Comparison of ENCODE assay signal across 15 cellular contexts in the genomic region with DNA sequence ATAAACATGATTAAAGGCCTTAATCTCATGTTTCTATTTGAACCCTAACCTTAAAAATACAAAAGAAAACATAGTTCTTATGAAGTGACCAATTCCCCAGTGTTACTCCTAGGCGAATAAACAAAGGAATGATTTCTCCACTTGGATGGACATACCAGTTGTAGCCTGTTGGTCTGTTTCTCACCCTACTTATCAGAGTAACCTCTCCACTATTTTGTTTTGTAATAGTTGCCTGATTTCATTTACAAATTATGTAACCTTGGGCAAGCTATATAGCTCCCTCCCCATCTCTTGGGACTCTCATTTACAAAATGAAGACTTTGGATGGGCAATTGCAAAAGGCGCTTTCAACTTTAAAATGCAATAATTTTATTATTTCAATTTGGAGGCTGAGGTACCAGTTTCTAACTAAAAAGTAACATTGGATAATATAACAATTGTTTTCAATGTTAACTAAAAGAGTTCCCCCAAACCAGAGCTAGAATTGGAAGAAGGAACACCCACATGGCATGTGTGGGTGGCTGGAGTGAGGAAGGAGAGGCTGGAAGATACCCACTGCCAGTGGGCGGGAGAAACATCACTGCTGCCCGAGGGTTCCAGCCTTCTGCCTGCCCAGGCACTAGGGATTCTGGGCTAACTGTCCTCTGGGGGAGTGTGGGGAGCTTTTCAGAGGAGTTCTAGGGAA.
DNase-seq lines count a peak whose midpoint lies in the region; ATAC-seq, FAIRE-seq and TF ChIP-seq lines count a peak whose summit lies in the region.
"Had no signal": no experiment of that assay in that cellular context is flagged by ENCODE, and none has a peak within 500 bp of the region (broad histone marks: within the 10 kb centered on the region; RNA-seq: fewer than 3 reads in every experiment).

No MANE protein-coding gene starts in this region.

- H3K9me3 ChIP-seq in DOHH2 (ENCODE audit: control insufficient read depth, insufficient read depth, low read length) (no peaks in the 10 kb centered on the region), adipocyte (ENCODE audit: control insufficient read depth, low read length) (no peaks in the 10 kb centered on the region)
- H3K9me3 ChIP-seq: neutrophil had no signal

- peaks cover 85% of the 10 kb centered on the region for H3F3A ChIP-seq in DOHH2 (ENCODE audit: control insufficient read depth, insufficient read depth)

- H3K4me3 ChIP-seq in DOHH2 (ENCODE audit: low read length) (peak overlapping the region; percentile 42), adipocyte (ENCODE audit: low read length) (peak overlapping the region; percentile 54)

- no peaks in the 10 kb centered on the region for H4K20me1 ChIP-seq in DOHH2 (ENCODE audit: control insufficient read depth, insufficient read depth, low read depth, low read length)

- TF ChIP-seq POLR2A in GM12891 (IDR thresholded peaks at IDR 0.05; ENCODE audit: low read depth, low read length), result no peak

- H3K4me2 ChIP-seq in DOHH2 (ENCODE audit: low read length), result peak overlapping the region; percentile 74

- H3K9ac ChIP-seq in adipocyte (ENCODE audit: low read length), result peak overlapping the region; percentile 67

- no peak for TF ChIP-seq CTCF in DOHH2 (IDR thresholded peaks at IDR 0.05; ENCODE audit: low read depth, low read length, poor library complexity, severe bottlenecking)
- no peak for TF ChIP-seq CTCF in type B pancreatic cell (conservative IDR thresholded peaks at IDR 0.05)

- peaks cover 92% of the 10 kb centered on the region for H3K79me2 ChIP-seq in DOHH2 (ENCODE audit: control insufficient read depth, low read length)

- intact Hi-C loops in left cardiac atrium (cut with DNase I), result no loop called here

- H3K27me3 Mint-ChIP-seq in stimulated activated naive B cell treated with anti-CD40 and anti-IgM and Interleukin-4, amounts not matched to agents 10 μg/mL and 1 μg/mL and 100 μg/mL, for 72 hours, result no peaks in the 10 kb centered on the region
- H3K27me3 Mint-ChIP-seq in type B pancreatic cell, result no peaks in the 10 kb centered on the region

- H3K9me2 ChIP-seq in DOHH2 (replicated peaks; ENCODE audit: control insufficient read depth, low read length), result no peaks in the 10 kb centered on the region

- ATAC-seq in left cardiac atrium (peak; percentile 82 to 87), HG03432 (IDR thresholded peaks at IDR 0.05; ENCODE audit: unreplicated experiment) (no peak)
- ATAC-seq in stimulated activated naive B cell treated with anti-CD40 and anti-IgM and Interleukin-4, amounts not matched to agents 10 μg/mL and 1 μg/mL and 100 μg/mL, for 72 hours (replicated peaks), result no peak

- peak overlapping the region; percentile 80 for H3K27ac Mint-ChIP-seq in stimulated activated naive B cell treated with anti-CD40 and anti-IgM and Interleukin-4, amounts not matched to agents 10 μg/mL and 1 μg/mL and 100 μg/mL, for 72 hours
- H3K27ac Mint-ChIP-seq in type B pancreatic cell, result no peak overlapping the region

- H3K36me3 Mint-ChIP-seq in stimulated activated naive B cell treated with anti-CD40 and anti-IgM and Interleukin-4, amounts not matched to agents 10 μg/mL and 1 μg/mL and 100 μg/mL, for 72 hours, result peaks cover 52 to 83% of the 10 kb centered on the region in 2 donors
- no peaks in the 10 kb centered on the region for H3K36me3 Mint-ChIP-seq in type B pancreatic cell

- no peak for FAIRE-seq in GM12891 (lab: Jason Lieb, UNC)

- H3K27me3 ChIP-seq in DOHH2 (ENCODE audit: control insufficient read depth, low read length) (no peaks in the 10 kb centered on the region), adipocyte (replicated peaks; ENCODE audit: control insufficient read depth, insufficient read depth, low read length) (no peaks in the 10 kb centered on the region)
- H3K27me3 ChIP-seq: neutrophil had no signal

- DNase-seq in adipocyte (ENCODE audit: low read depth) (peak; percentile 46), left cardiac atrium (no peak), NCI-H510A (lab: John Stamatoyannopoulos, UW) (no peak), type B pancreatic cell (ENCODE audit: extremely low spot score, unreplicated experiment) (no peak), GM12891 (ENCODE audit: insufficient read length, low spot score) (no peak)
- no peak for DNase-seq in stimulated activated naive B cell treated with anti-CD40 and anti-IgM and Interleukin-4, amounts not matched to agents 10 μg/mL and 1 μg/mL and 100 μg/mL, for 72 hours
- DNase-seq: activated naive CD4-positive, alpha-beta T cell; C1 segment of cervical spinal cord; EL; hypothalamus; stimulated activated CD4-positive, alpha-beta T cell treated with anti-CD3 and anti-CD28 coated beads, Interleukin-15, amount 100 ng/mL, for 24 hours; WERI-Rb-1 had no signal

- no peak overlapping the region for H3K4me3 Mint-ChIP-seq in stimulated activated naive B cell treated with anti-CD40 and anti-IgM and Interleukin-4, amounts not matched to agents 10 μg/mL and 1 μg/mL and 100 μg/mL, for 72 hours
- H3K4me3 Mint-ChIP-seq in type B pancreatic cell, result no peak overlapping the region

- H3K27ac ChIP-seq in DOHH2 (ENCODE audit: low read depth, low read length), result peak overlapping the region; percentile 100
- H3K27ac ChIP-seq: neutrophil, WERI-Rb-1 had no signal

- H3K9me3 Mint-ChIP-seq in stimulated activated naive B cell treated with anti-CD40 and anti-IgM and Interleukin-4, amounts not matched to agents 10 μg/mL and 1 μg/mL and 100 μg/mL, for 72 hours, result no peaks in the 10 kb centered on the region
- H3K9me3 Mint-ChIP-seq in type B pancreatic cell, result peaks cover 4% of the 10 kb centered on the region

- H3K36me3 ChIP-seq in DOHH2 (ENCODE audit: control insufficient read depth, low read length) (peaks cover 80% of the 10 kb centered on the region), adipocyte (ENCODE audit: control insufficient read depth, insufficient read depth, low read length, severe bottlenecking) (no peaks in the 10 kb centered on the region)
- H3K36me3 ChIP-seq: neutrophil, WERI-Rb-1 had no signal

- H3K4me1 ChIP-seq in DOHH2 (ENCODE audit: control insufficient read depth, low read length), result peaks cover 100% of the 10 kb centered on the region
- peaks cover 54% of the 10 kb centered on the region for H3K4me1 ChIP-seq in adipocyte (ENCODE audit: control insufficient read depth, insufficient read depth, low read length)

- H3K4me1 Mint-ChIP-seq in stimulated activated naive B cell treated with anti-CD40 and anti-IgM and Interleukin-4, amounts not matched to agents 10 μg/mL and 1 μg/mL and 100 μg/mL, for 72 hours, result peaks cover 34 to 82% of the 10 kb centered on the region in 2 donors
- peaks cover 11% of the 10 kb centered on the region for H3K4me1 Mint-ChIP-seq in type B pancreatic cell (ENCODE audit: unreplicated experiment)

TF ChIP-seq in GM12891, 5 proteins besides CTCF, POLR2A, EP300 and RAD21:
- TF ChIP-seq TAF1 (IDR thresholded peaks at IDR 0.05; ENCODE audit: low read depth, low read length), result no peak

Comparison
In these comparisons a context has a peak if more than half of its experiments do, and no peak if none do; other contexts are left out.
1. ATAC-seq: peak in left cardiac atrium (2 of 2); none in stimulated activated naive B cell treated with anti-CD40 and anti-IgM and Interleukin-4, amounts not matched to agents 10 μg/mL and 1 μg/mL and 100 μg/mL, for 72 hours (0 of 2) and HG03432 (single experiment).